ENCODE assay signal across 37 cellular contexts in the genomic region with DNA sequence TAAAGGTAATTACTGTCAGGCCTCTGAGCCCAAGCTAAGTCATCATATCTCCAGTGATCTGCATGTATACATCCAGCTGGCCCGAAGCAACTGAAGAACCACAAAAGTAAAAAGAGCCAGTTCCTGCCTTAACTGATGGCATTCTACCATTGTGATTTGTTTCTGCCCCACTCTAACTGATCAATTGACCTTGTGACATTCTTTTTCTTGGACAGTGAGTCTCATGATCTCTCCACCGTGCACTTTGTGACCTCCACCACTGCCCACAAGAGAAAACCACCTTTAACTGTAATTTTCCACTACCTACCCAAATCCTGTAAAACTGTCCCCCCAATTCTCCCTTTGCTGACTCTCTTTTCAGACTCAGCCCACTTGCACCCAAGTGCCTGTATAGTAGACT. TPM values are rescaled to one million over a fixed set of nuclear protein-coding genes. Genes with fewer than 3 reads are reported as not detected.
"Had no signal": no experiment of that assay in that cellular context is flagged by ENCODE, and none has a peak within 500 bp of the region (broad histone marks: within the 10 kb centered on the region; RNA-seq: fewer than 3 reads in every experiment).

No MANE protein-coding gene starts in this region.

- DNase-seq: activated B cell treated with CpG ODN at 0.5 μM for 24 hours; activated CD4-positive, alpha-beta memory T cell treated with anti-CD3 and anti-CD28 coated beads for 36 hours; activated CD4-positive, alpha-beta T cell treated with anti-CD3 and anti-CD28 coated beads for 4 hours; activated CD4-positive, alpha-beta T cell treated with anti-CD3 and anti-CD28 coated beads, Interleukin-2, amount 10 ng/mL, durations not matched to agents 24 days and 14 days; activated CD4-positive, alpha-beta T cell treated with anti-CD3 and anti-CD28 coated beads, Interleukin-2, amount 50 U/mL, for 1 hour; activated CD4-positive, alpha-beta T cell treated with anti-CD3 and anti-CD28 coated beads, Interleukin-2, amount 50 U/mL, for 4 hours; activated CD4-positive, CD25-positive, alpha-beta regulatory T cell treated with anti-CD3 and anti-CD28 coated beads, Interleukin-2, amount 50 U/mL, for 72 hours; activated CD8-positive, alpha-beta memory T cell treated with anti-CD3 and anti-CD28 coated beads, Interleukin-2, amount 50 U/mL, for 4 hours; activated CD8-positive, alpha-beta T cell treated with anti-CD3 and anti-CD28 coated beads for 36 hours; activated effector memory CD4-positive, alpha-beta T cell treated with anti-CD3 and anti-CD28 coated beads, Interleukin-2, amount 50 U/mL, for 16 hours; activated gamma-delta T cell treated with Interleukin-2 at 50 U/mL for 16 hours; activated naive CD4-positive, alpha-beta T cell; activated naive CD4-positive, alpha-beta T cell treated with anti-CD3 and anti-CD28 coated beads for 36 hours; activated naive CD4-positive, alpha-beta T cell treated with anti-CD3 and anti-CD28 coated beads, Interleukin-2, amount 50 U/mL, for 16 hours; activated naive CD8-positive, alpha-beta T cell treated with anti-CD3 and anti-CD28 coated beads for 36 hours; activated T-cell treated with anti-CD3 and anti-CD28 coated beads for 4 hours; activated T-cell treated with anti-CD3 and anti-CD28 coated beads, Interleukin-2, amount 50 U/mL, for 1 hour; activated T-cell treated with anti-CD3 and anti-CD28 coated beads, Interleukin-2, amount 50 U/mL, for 4 hours; activated T-cell treated with anti-CD3 and anti-CD28 coated beads, Interleukin-2, amount 50 U/mL, for 72 hours; adrenal gland; amniotic stem cell; aorta; body of pancreas; brain microvascular endothelial cell; central memory CD4-positive, alpha-beta T cell; T-helper 2 cell; T-helper 9 cell had no signal

- H3K27ac ChIP-seq: adrenal gland, body of pancreas, brain microvascular endothelial cell, VCaP had no signal

- H3K27me3 ChIP-seq: adrenal gland, body of pancreas, breast epithelium had no signal

- H3K4me3 ChIP-seq: adrenal gland, body of pancreas, breast epithelium had no signal

- FAIRE-seq: astrocyte, TTC549 had no signal

- H3K9me3 ChIP-seq: adrenal gland, body of pancreas, breast epithelium had no signal

- H3K4me1 ChIP-seq: adrenal gland, body of pancreas, breast epithelium had no signal

- ATAC-seq: activated CD8-positive, alpha-beta T cell treated with anti-CD3 and anti-CD28 coated beads for 36 hours; activated naive CD4-positive, alpha-beta T cell treated with anti-CD3 and anti-CD28 coated beads, Interleukin-2, amount 50 U/mL, for 72 hours; activated T-cell treated with anti-CD3 and anti-CD28 coated beads, Interleukin-2, amount 50 U/mL, for 4 hours; activated T-cell treated with anti-CD3 and anti-CD28 coated beads, Interleukin-2, amount 50 U/mL, for 72 hours; activated T-helper 17 cell treated with anti-CD3 and anti-CD28 coated beads, Interleukin-2, amount 50 U/mL, for 72 hours; body of pancreas had no signal

- H3K36me3 ChIP-seq: adrenal gland, brain microvascular endothelial cell, breast epithelium had no signal

RNA-seq across cellular contexts. Expression of gene CXCL17, which starts 17.2 kb away (rescaled TPM):
- total RNA-seq: activated B cell treated with CpG ODN at 0.5 μM for 24 hours; activated CD4-positive, alpha-beta memory T cell treated with anti-CD3 and anti-CD28 coated beads for 36 hours; activated CD4-positive, alpha-beta T cell treated with anti-CD3 and anti-CD28 coated beads, Interleukin-2, amount 10 ng/mL, durations not matched to agents 24 days and 14 days; activated CD8-positive, alpha-beta memory T cell treated with anti-CD3 and anti-CD28 coated beads for 36 hours; activated CD8-positive, alpha-beta T cell treated with anti-CD3 and anti-CD28 coated beads for 36 hours; activated naive CD4-positive, alpha-beta T cell treated with anti-CD3 and anti-CD28 coated beads for 36 hours; activated naive CD4-positive, alpha-beta T cell treated with anti-CD3 and anti-CD28 coated beads, Interleukin-2, amount 50 U/mL, for 72 hours; activated naive CD8-positive, alpha-beta T cell treated with anti-CD3 and anti-CD28 coated beads for 36 hours; activated T-cell treated with anti-CD3 and anti-CD28 coated beads, Interleukin-2, amount 50 U/mL, for 4 hours; activated T-cell treated with anti-CD3 and anti-CD28 coated beads, Interleukin-2, amount 50 U/mL, for 72 hours; activated T-helper 1 cell treated with anti-CD3 and anti-CD28 coated beads, Interleukin-12 subunit alpha, Interleukin-12 subunit beta, Interleukin-2, Interleukin-4 antibody, amounts not matched to agents 30 ng/mL and 10 ng/mL and 1 ng/mL, durations not matched to agents 14 hours and 24 hours and 36 hours; activated T-helper 17 cell treated with anti-CD3 and anti-CD28 coated beads, Interleukin-2, amount 50 U/mL, for 72 hours; aorta; astrocyte; cardiac septum; cerebellum had no signal
